ENCODE assay signal across 4 cellular contexts in the genomic region with DNA sequence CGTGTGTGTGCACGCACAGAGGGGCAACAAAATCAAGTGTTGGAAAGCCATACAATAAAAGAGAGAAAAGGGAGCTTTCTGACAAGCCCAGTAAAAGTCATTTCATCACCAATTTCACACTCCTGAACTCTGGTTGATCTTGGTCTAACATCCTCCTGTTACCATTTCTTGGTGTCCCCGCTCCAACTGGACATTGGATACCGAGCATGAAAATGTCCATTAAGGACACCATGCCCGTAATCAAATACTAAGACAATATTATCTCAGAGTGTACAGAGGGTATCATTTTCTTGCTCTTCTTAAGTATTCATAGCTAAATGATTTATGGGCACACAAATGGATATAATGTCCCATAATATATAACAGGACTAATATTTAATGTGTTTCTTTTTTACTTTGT.
"Had no signal": no experiment of that assay in that cellular context is flagged by ENCODE, and none has a peak within 500 bp of the region (broad histone marks: within the 10 kb centered on the region; RNA-seq: fewer than 3 reads in every experiment).

No MANE protein-coding gene starts in this region.

- H3K4me3 Mint-ChIP-seq: IgD-negative memory B cell had no signal

- H3K27ac ChIP-seq: HL-60 had no signal

- H3K4me3 ChIP-seq: K562 had no signal

- H3K27ac Mint-ChIP-seq: IgD-negative memory B cell had no signal

- DNase-seq: IMR-90 had no signal

- H3K4me1 Mint-ChIP-seq: IgD-negative memory B cell had no signal
